Comparison of ENCODE assay signal across 8 cellular contexts in the genomic region with DNA sequence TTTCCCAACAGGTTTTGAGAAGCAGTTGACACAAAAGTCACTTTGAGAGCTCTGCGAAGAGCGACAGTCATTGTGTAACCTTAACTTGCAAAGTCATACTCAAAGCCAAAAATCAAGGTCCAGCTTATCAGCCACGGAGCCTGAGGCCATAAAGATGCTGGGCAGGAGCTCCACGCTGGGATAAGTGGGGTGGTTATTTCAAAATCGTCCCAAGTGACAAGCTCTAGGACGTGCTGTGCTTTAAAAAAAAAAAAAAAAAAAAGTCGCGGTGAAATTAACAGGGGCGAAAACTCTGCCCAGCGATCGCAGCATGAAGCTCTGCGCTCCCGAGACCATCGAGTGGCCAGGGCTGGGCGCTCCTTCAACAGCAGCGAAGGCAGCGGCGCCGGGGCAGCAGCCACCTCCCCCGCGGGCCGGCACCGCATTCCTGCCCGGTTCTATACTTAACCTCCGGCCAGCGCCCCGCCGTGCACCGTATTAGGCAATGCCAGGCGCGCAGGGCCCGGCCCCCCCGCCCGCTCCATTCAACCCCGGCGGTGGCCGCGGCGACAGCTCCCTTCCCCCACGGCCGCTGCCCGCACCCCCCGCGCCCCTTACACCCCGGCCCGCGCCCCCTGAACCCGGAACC. TPM values are rescaled to one million over a fixed set of nuclear protein-coding genes. Genes with fewer than 3 reads are reported as not detected.
DNase-seq lines count a peak whose midpoint lies in the region; ATAC-seq and TF ChIP-seq lines count a peak whose summit lies in the region.

No MANE protein-coding gene starts in this region.

- H2AFZ ChIP-seq in parathyroid adenoma: peak overlapping the region; percentile 80

- no peaks in the 10 kb centered on the region for H3K79me2 ChIP-seq in parathyroid adenoma

- TF ChIP-seq CTCF in RWPE1 (conservative IDR thresholded peaks at IDR 0.05; ENCODE audit: low read depth) (no peak), parathyroid adenoma (IDR thresholded peaks at IDR 0.05) (no peak)

- CTCF ChIA-PET in RWPE1 (lab: Yijun Ruan, JAX): interaction anchor here (0.6 to 1.1 kb wide), 3 partner anchors 59 to 82 kb away, joined by 3 read pairs; no protein-coding TSS in a partner anchor

- no peaks in the 10 kb centered on the region for H3K27me3 ChIP-seq in adipocyte (replicated peaks; ENCODE audit: control insufficient read depth, insufficient read depth, low read length)
- H3K27me3 ChIP-seq in parathyroid adenoma (ENCODE audit: control insufficient read depth, insufficient read depth, low read length): no peaks in the 10 kb centered on the region

- ATAC-seq in GM18909 (IDR thresholded peaks at IDR 0.05; ENCODE audit: poor library complexity, unreplicated experiment) (peak; percentile 58), HG03108 (IDR thresholded peaks at IDR 0.05; ENCODE audit: unreplicated experiment) (peak; percentile 44)

- no peaks in the 10 kb centered on the region for H3K9me3 ChIP-seq in adipocyte (ENCODE audit: control insufficient read depth, low read length)
- no peaks in the 10 kb centered on the region for H3K9me3 ChIP-seq in parathyroid adenoma (ENCODE audit: control insufficient read depth, low read length)

- H3K36me3 ChIP-seq in adipocyte (ENCODE audit: control insufficient read depth, insufficient read depth, low read length, severe bottlenecking) (no peaks in the 10 kb centered on the region), parathyroid adenoma (ENCODE audit: control insufficient read depth, insufficient read depth, low read length) (no peaks in the 10 kb centered on the region)

- DNase-seq in AML-193 (lab: John Stamatoyannopoulos, UW) (peak; percentile 68 to 73), RWPE1 (ENCODE audit: low spot score) (peak; percentile 63), adipocyte (ENCODE audit: low read depth) (peak; percentile 87), cardiac septum (ENCODE audit: low spot score) (peak; percentile 89), NCI-H1048 (lab: John Stamatoyannopoulos, UW) (no peak)

- H3K4me2 ChIP-seq in parathyroid adenoma (ENCODE audit: low read length): peak overlapping the region; percentile 77

- H3K27ac ChIP-seq in RWPE1 (peak overlapping the region; percentile 95), parathyroid adenoma (peak overlapping the region; percentile 89)

- intact Hi-C loops in cardiac septum (cut with DNase I): loop anchor here (1.0 to 10.0 kb wide), 3 partner anchors 27 to 598 kb away; no protein-coding TSS in a partner anchor

- H3K4me3 ChIP-seq in adipocyte (ENCODE audit: low read length) (peak overlapping the region; percentile 90), parathyroid adenoma (ENCODE audit: low read depth, low read length) (peak overlapping the region; percentile 43)

- H3K9ac ChIP-seq in adipocyte (ENCODE audit: low read length) (peak overlapping the region; percentile 86), parathyroid adenoma (no peak overlapping the region)

- H3K4me1 ChIP-seq in adipocyte (ENCODE audit: control insufficient read depth, insufficient read depth, low read length) (peaks cover 3% of the 10 kb centered on the region), parathyroid adenoma (peaks cover 3% of the 10 kb centered on the region)

- POLR2A ChIA-PET in RWPE1 (lab: Yijun Ruan, JAX; ENCODE audit: low non-redundant PET): interaction anchor here (1.0 kb wide), 1 partner anchor 30 kb away, joined by 4 read pairs; no protein-coding TSS in a partner anchor

RNA-seq across cellular contexts. Expression of a gene that starts 0.7 kb away (rescaled TPM):
- total RNA-seq in cardiac septum: 213 TPM

RNA-seq across cellular contexts. Expression of a gene that starts 27.4 kb away (rescaled TPM):
- total RNA-seq in cardiac septum: 40.8 TPM
